ENCODE assay signal across 21 cellular contexts in genomic region chr19:47820410-47820809, GRCh38. TPM values are rescaled to one million over a fixed set of nuclear protein-coding genes. Genes with fewer than 3 reads are reported as not detected.
"Had no signal": no experiment of that assay in that cellular context is flagged by ENCODE, and none has a peak within 500 bp of the region (broad histone marks: within the 10 kb centered on the region; RNA-seq: fewer than 3 reads in every experiment).

No MANE protein-coding gene starts in this region.

- H3K9me3 ChIP-seq: left lung, neutrophil, right atrium auricular region had no signal

- H3K36me3 ChIP-seq: brain microvascular endothelial cell, left lung, neutrophil, right atrium auricular region had no signal

- H3K36me3 Mint-ChIP-seq: activated CD4-positive, alpha-beta memory T cell treated with anti-CD3 and anti-CD28 coated beads for 36 hours; activated naive CD8-positive, alpha-beta T cell; memory B cell had no signal

- DNase-seq: activated CD4-positive, alpha-beta memory T cell treated with anti-CD3 and anti-CD28 coated beads for 36 hours; activated CD4-positive, alpha-beta T cell treated with anti-CD3 and anti-CD28 coated beads for 1 hour; activated gamma-delta T cell; activated T-cell treated with anti-CD3 and anti-CD28 coated beads, Interleukin-2, amount 50 U/mL, for 4 hours; amygdala; brain microvascular endothelial cell; dermis blood vessel endothelial cell; head of caudate nucleus; left lung; stimulated activated naive CD4-positive, alpha-beta T cell; substantia nigra; trophoblast cell had no signal

- ATAC-seq: activated T-cell treated with anti-CD3 and anti-CD28 coated beads, Interleukin-2, amount 50 U/mL, for 4 hours; esophagus mucosa; left lung had no signal

- FAIRE-seq: islet of Langerhans had no signal

- H3K9me3 Mint-ChIP-seq: activated CD4-positive, alpha-beta memory T cell treated with anti-CD3 and anti-CD28 coated beads for 36 hours; activated T-cell treated with anti-CD3 and anti-CD28 coated beads, Interleukin-2, amount 50 U/mL, for 4 hours had no signal

- H3K27ac Mint-ChIP-seq: activated CD4-positive, alpha-beta memory T cell treated with anti-CD3 and anti-CD28 coated beads for 36 hours; activated naive CD8-positive, alpha-beta T cell; memory B cell had no signal

- H3K27ac ChIP-seq: brain microvascular endothelial cell, left lung, neutrophil, right atrium auricular region had no signal

- H3K27me3 ChIP-seq: right atrium auricular region had no signal

- H3K4me3 Mint-ChIP-seq: activated CD4-positive, alpha-beta memory T cell treated with anti-CD3 and anti-CD28 coated beads for 36 hours; activated naive CD8-positive, alpha-beta T cell; activated T-cell treated with anti-CD3 and anti-CD28 coated beads, Interleukin-2, amount 50 U/mL, for 4 hours; memory B cell had no signal

- H3K4me3 ChIP-seq: left lung, right atrium auricular region had no signal

- H3K4me1 ChIP-seq: left lung, right atrium auricular region had no signal

RNA-seq across cellular contexts. Expression of gene CRX, which starts 1.3 kb away (rescaled TPM):
- total RNA-seq: activated CD4-positive, alpha-beta memory T cell treated with anti-CD3 and anti-CD28 coated beads for 36 hours; activated T-cell treated with anti-CD3 and anti-CD28 coated beads, Interleukin-2, amount 50 U/mL, for 4 hours; cerebellum; dermis blood vessel endothelial cell; esophagus mucosa; fibroblast of villous mesenchyme; left lung; posterior vena cava; right atrium auricular region had no signal

RNA-seq across cellular contexts. Expression of gene TPRX1, which starts 16.1 kb away (rescaled TPM):
- total RNA-seq: activated CD4-positive, alpha-beta memory T cell treated with anti-CD3 and anti-CD28 coated beads for 36 hours; activated T-cell treated with anti-CD3 and anti-CD28 coated beads, Interleukin-2, amount 50 U/mL, for 4 hours; cerebellum; dermis blood vessel endothelial cell; esophagus mucosa; fibroblast of villous mesenchyme; left lung; posterior vena cava; right atrium auricular region had no signal

RNA-seq across cellular contexts. Expression of gene TPRX2, which starts 38.6 kb away (rescaled TPM):
- total RNA-seq: activated CD4-positive, alpha-beta memory T cell treated with anti-CD3 and anti-CD28 coated beads for 36 hours; activated T-cell treated with anti-CD3 and anti-CD28 coated beads, Interleukin-2, amount 50 U/mL, for 4 hours; cerebellum; dermis blood vessel endothelial cell; esophagus mucosa; fibroblast of villous mesenchyme; left lung; posterior vena cava; right atrium auricular region had no signal
